In the genomic region with DNA sequence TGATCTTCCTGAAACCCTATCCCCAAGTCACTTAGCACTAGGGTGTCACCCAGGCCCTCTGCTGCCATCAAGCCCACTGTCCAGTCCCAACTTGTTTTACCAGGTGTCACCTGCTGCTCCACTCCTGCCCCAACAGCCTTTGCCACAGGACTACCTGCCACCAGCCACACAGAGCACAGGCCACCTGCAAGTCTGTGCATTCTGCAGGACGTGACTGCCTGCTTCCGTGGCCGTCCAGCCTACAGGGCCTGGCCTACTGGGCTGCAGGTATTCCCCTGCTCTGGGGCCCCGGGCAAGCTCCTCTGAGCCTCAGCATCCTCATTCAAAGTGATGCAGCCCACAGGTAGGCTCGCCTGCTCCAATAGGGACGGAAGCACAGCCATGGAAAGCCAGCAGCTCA, we compare ENCODE assay signal across 20 cellular contexts. TPM values are rescaled to one million over a fixed set of nuclear protein-coding genes. Genes with fewer than 3 reads are reported as not detected.
DNase-seq lines count a peak whose midpoint lies in the region; FAIRE-seq and TF ChIP-seq lines count a peak whose summit lies in the region.
"Had no signal": no experiment of that assay in that cellular context is flagged by ENCODE, and none has a peak within 500 bp of the region (broad histone marks: within the 10 kb centered on the region; RNA-seq: fewer than 3 reads in every experiment).

No MANE protein-coding gene starts in this region.

- peak overlapping the region; percentile 65 for H4K8ac ChIP-seq in neuronal stem cell (ENCODE audit: low read depth, low read length)

- peaks cover 21% of the 10 kb centered on the region for H3K36me3 Mint-ChIP-seq in Caco-2 (ENCODE audit: insufficient read depth, unreplicated experiment)
- H3K36me3 Mint-ChIP-seq in CD4-positive, alpha-beta memory T cell = peaks cover 5 to 10% of the 10 kb centered on the region in 2 donors

- POLR2A ChIA-PET in Caco-2 (lab: Charles Lee) (no interaction called here), HEK293 (lab: Yijun Ruan, JAX) (no interaction called here)
- POLR2A ChIA-PET in CD4-positive, alpha-beta memory T cell (lab: Charles Lee; ENCODE audit: partially characterized antibody) = no interaction called here

- WGBS in neuronal stem cell (ENCODE audit: extremely low coverage in 2 of 2, insufficient read length in 2 of 2, insufficient replicate concordance in 1 of 2), 2 donors = no CpG with 5 or more reads among the region's 6 CpGs

- H3K9me3 Mint-ChIP-seq in Caco-2 (ENCODE audit: unreplicated experiment) = no peaks in the 10 kb centered on the region
- no peaks in the 10 kb centered on the region for H3K9me3 Mint-ChIP-seq in CD4-positive, alpha-beta memory T cell

- intact Hi-C loops in Caco-2 (cut with micrococcal nuclease; ENCODE audit: unreplicated experiment) = no loop called here
- intact Hi-C loops in CD4-positive, alpha-beta memory T cell (cut with micrococcal nuclease) = loop anchor here (5.0 kb wide), 1 partner anchor 42 kb away; a partner anchor contains a TSS

- no peak overlapping the region for H4K91ac ChIP-seq in neuronal stem cell (ENCODE audit: low read depth, low read length, poor library complexity)

- DNase-seq in Caco-2 = no peak
- no peak for DNase-seq in bronchial epithelial cell (ENCODE audit: low read depth)
- DNase-seq in neuronal stem cell (ENCODE audit: low spot score) = no peak
- no peak for DNase-seq in NCI-H526 (lab: John Stamatoyannopoulos, UW)
- DNase-seq in GOT3 (lab: John Stamatoyannopoulos, UW) = no peak
- no peak for DNase-seq in hepatic stellate cell (ENCODE audit: low spot score)
- DNase-seq in CD4-positive, alpha-beta memory T cell = no peak
- DNase-seq: CD4-positive, CD25-positive, alpha-beta regulatory T cell; DND-41; GM23248; IMR-90; NCI-H1105 treated with DMSO at 0.1 percent for 48 hours; NCI-H2081; NCI-H2171 treated with DMSO at 0.1 percent for 48 hours; NCI-H526 treated with DMSO at 0.1 percent for 48 hours; SHP77 had no signal

- H3K9ac ChIP-seq in neuronal stem cell (ENCODE audit: low read depth, low read length, poor library complexity) = peak overlapping the region; percentile 30
- H3K9ac ChIP-seq: GM23248, KMS-11 had no signal

- H3K27ac ChIP-seq in HEK293 (ENCODE audit: extremely low read depth, low read depth, low read length) (no peak overlapping the region), neuronal stem cell (replicated peaks; ENCODE audit: low read length) (no peak overlapping the region)
- no peak overlapping the region for H3K27ac ChIP-seq in CD4-positive, alpha-beta memory T cell (ENCODE audit: low read depth, low read length)
- H3K27ac ChIP-seq: GM23248, KMS-11 had no signal

- no peak overlapping the region for H2BK12ac ChIP-seq in neuronal stem cell (ENCODE audit: low read length)

- H3K4me3 ChIP-seq in Caco-2 (ENCODE audit: low read depth, low read length) = no peak overlapping the region
- no peak overlapping the region for H3K4me3 ChIP-seq in HEK293 (ENCODE audit: low read depth, low read length)
- no peak overlapping the region for H3K4me3 ChIP-seq in bronchial epithelial cell (ENCODE audit: low read depth, low read length)
- no peak overlapping the region for H3K4me3 ChIP-seq in neuronal stem cell (ENCODE audit: low read length in 2 of 2)
- H3K4me3 ChIP-seq in CD4-positive, alpha-beta memory T cell (ENCODE audit: low read length in 2 of 2) = no peak overlapping the region
- H3K4me3 ChIP-seq: GM12878, GM23248 had no signal

- no peak overlapping the region for H3K4ac ChIP-seq in neuronal stem cell (ENCODE audit: low read length)

- TF ChIP-seq CTCF in Caco-2 (IDR thresholded peaks at IDR 0.05; ENCODE audit: insufficient read depth in 1 of 2, low read depth in 1 of 2, low read length in 1 of 2, severe bottlenecking in 1 of 2, unreplicated experiment in 1 of 2) (no peak), HEK293 (tag by site-specific recombination; IDR thresholded peaks at IDR 0.05) (no peak), bronchial epithelial cell (IDR thresholded peaks at IDR 0.05; ENCODE audit: insufficient read depth, low read length, severe bottlenecking) (no peak)

- H3K27me3 ChIP-seq in Caco-2 (replicated peaks; ENCODE audit: control insufficient read depth, insufficient read depth, low read length) (no peaks in the 10 kb centered on the region), bronchial epithelial cell (ENCODE audit: control insufficient read depth, insufficient read depth, low read length) (no peaks in the 10 kb centered on the region), neuronal stem cell (ENCODE audit: control insufficient read depth in 3 of 3, insufficient read depth in 3 of 3, low read depth in 1 of 3, low read length in 3 of 3) (no peaks in the 10 kb centered on the region)
- no peaks in the 10 kb centered on the region for H3K27me3 ChIP-seq in CD4-positive, alpha-beta memory T cell (ENCODE audit: insufficient read depth, low read length)

- BruUV-seq in Caco-2 (replicated peaks; lab: Mats Ljungman, UMichigan) = no TSS peak

- peak; percentile 68 for FAIRE-seq in bronchial epithelial cell (lab: Jason Lieb, UNC)
- FAIRE-seq: GM12878 had no signal

- no peak overlapping the region for H3K4me3 Mint-ChIP-seq in Caco-2 (ENCODE audit: unreplicated experiment)
- no peak overlapping the region for H3K4me3 Mint-ChIP-seq in CD4-positive, alpha-beta memory T cell

- H3K36me3 ChIP-seq in Caco-2 (ENCODE audit: control insufficient read depth, insufficient read depth, low read length) (no peaks in the 10 kb centered on the region), HEK293 (ENCODE audit: control insufficient read depth in 2 of 2, insufficient read depth in 1 of 2, low read length in 2 of 2) (no peaks in the 10 kb centered on the region; a peak in 1 of 3 replicates), bronchial epithelial cell (ENCODE audit: control insufficient read depth, insufficient read depth, low read length) (no peaks in the 10 kb centered on the region), neuronal stem cell (replicated peaks in 1 of 2; ENCODE audit: control insufficient read depth in 2 of 2, insufficient read depth in 2 of 2, low read length in 2 of 2) (peaks cover 0 to 7% of the 10 kb centered on the region in 2 donors)
- H3K36me3 ChIP-seq in CD4-positive, alpha-beta memory T cell (ENCODE audit: insufficient read depth, low read length) = no peaks in the 10 kb centered on the region

- CTCF ChIA-PET in Caco-2 (lab: Charles Lee) = no interaction called here
- CTCF ChIA-PET in HEK293 (lab: Yijun Ruan, JAX) = no interaction called here
- CTCF ChIA-PET in CD4-positive, alpha-beta memory T cell (lab: Charles Lee; ENCODE audit: partially characterized antibody) = no interaction called here

- no peak overlapping the region for H2BK15ac ChIP-seq in neuronal stem cell (ENCODE audit: low read length)

- H2AK5ac ChIP-seq in neuronal stem cell (ENCODE audit: low read depth, low read length) = no peak overlapping the region

- no peak overlapping the region for H2AFZ ChIP-seq in neuronal stem cell (ENCODE audit: low read length)
- H2AFZ ChIP-seq: GM23248 had no signal

- H3K9me3 ChIP-seq in Caco-2 = no peaks in the 10 kb centered on the region
- H3K9me3 ChIP-seq in HEK293 (ENCODE audit: control insufficient read depth, insufficient read depth, low read depth, low read length) = no peaks in the 10 kb centered on the region
- H3K9me3 ChIP-seq in neuronal stem cell (replicated peaks in 1 of 2; ENCODE audit: control insufficient read depth in 2 of 2, insufficient read depth in 1 of 2, low read depth in 1 of 2, low read length in 2 of 2) = no peaks in the 10 kb centered on the region
- H3K9me3 ChIP-seq in CD4-positive, alpha-beta memory T cell (ENCODE audit: control insufficient read depth in 1 of 2, low read length in 2 of 2) = no peaks in the 10 kb centered on the region

- no peak overlapping the region for H3K14ac ChIP-seq in neuronal stem cell (ENCODE audit: low read length)

- H3K4me2 ChIP-seq in neuronal stem cell (ENCODE audit: insufficient read depth, low read length, poor library complexity, severe bottlenecking) = no peak overlapping the region
- H3K4me2 ChIP-seq: KMS-11 had no signal

- no peaks in the 10 kb centered on the region for H3K27me3 Mint-ChIP-seq in Caco-2 (ENCODE audit: insufficient read depth, unreplicated experiment)
- H3K27me3 Mint-ChIP-seq in CD4-positive, alpha-beta memory T cell = no peaks in the 10 kb centered on the region
- H3K27me3 Mint-ChIP-seq: CD4-positive, CD25-positive, alpha-beta regulatory T cell had no signal

- H3K27ac Mint-ChIP-seq in Caco-2 (ENCODE audit: unreplicated experiment) = peak overlapping the region; percentile 62
- peak overlapping the region in 3 of 7 donors; percentile 29 to 96 (median 47) for H3K27ac Mint-ChIP-seq in CD4-positive, alpha-beta memory T cell

- no peak overlapping the region for H3K23ac ChIP-seq in neuronal stem cell (ENCODE audit: low read depth, low read length, poor library complexity)

- H2BK5ac ChIP-seq in neuronal stem cell (ENCODE audit: low read length) = no peak overlapping the region

- H3K18ac ChIP-seq in neuronal stem cell (ENCODE audit: low read length) = no peak overlapping the region

- H3K79me1 ChIP-seq in neuronal stem cell (ENCODE audit: low read depth, low read length) = peaks cover 37% of the 10 kb centered on the region

- peaks cover 24% of the 10 kb centered on the region for H3K4me1 ChIP-seq in Caco-2
- H3K4me1 ChIP-seq in HEK293 (ENCODE audit: control insufficient read depth, insufficient read depth, low read length) = no peaks in the 10 kb centered on the region
- peaks cover 6 to 21% of the 10 kb centered on the region in 2 donors for H3K4me1 ChIP-seq in neuronal stem cell (ENCODE audit: control insufficient read depth in 2 of 2, insufficient read depth in 1 of 2, low read depth in 1 of 2, low read length in 2 of 2)
- H3K4me1 ChIP-seq in CD4-positive, alpha-beta memory T cell (ENCODE audit: insufficient read depth, low read length) = peaks cover 23% of the 10 kb centered on the region

- peaks cover 22% of the 10 kb centered on the region for H3K4me1 Mint-ChIP-seq in Caco-2 (ENCODE audit: low read depth, unreplicated experiment)
- H3K4me1 Mint-ChIP-seq in CD4-positive, alpha-beta memory T cell = peaks cover 15 to 40% (median 24%) of the 10 kb centered on the region in 4 donors

- H2BK120ac ChIP-seq in neuronal stem cell (ENCODE audit: low read depth, low read length) = peak overlapping the region; percentile 61

RNA-seq across cellular contexts. Expression of a gene that starts 3.2 kb away (rescaled TPM):
- total RNA-seq in Caco-2 (2022) (59.7 and 60.0 TPM in 2 replicates), bronchial epithelial cell (25.8 and 32.6 TPM in 2 replicates)
- polyA plus RNA-seq in neuronal stem cell (2013, experiment 1 of 2) = 145 TPM
- 137 TPM for polyA plus RNA-seq in neuronal stem cell (2013, experiment 2 of 2)
- 10 to 100 TPM; 65.8 to 71.0 TPM for total RNA-seq in CD4-positive, alpha-beta memory T cell
- 10 to 100 TPM; 66.7 to 87.2 TPM for polyA plus RNA-seq in CD4-positive, alpha-beta memory T cell

RNA-seq across cellular contexts. Expression of a gene that starts 5.0 kb away (rescaled TPM):
- 0.93 TPM in 1 of 2 replicates, not detected in the other for total RNA-seq in Caco-2 (2022)
- total RNA-seq in bronchial epithelial cell = 0.13 TPM in 1 of 2 replicates, not detected in the other
- 0.20 TPM for polyA plus RNA-seq in neuronal stem cell (2013, experiment 1 of 2)
- polyA plus RNA-seq in neuronal stem cell (2013, experiment 2 of 2) = 0.21 TPM
- not detected for total RNA-seq in CD4-positive, alpha-beta memory T cell
- polyA plus RNA-seq in CD4-positive, alpha-beta memory T cell = under 1 TPM in 1 of 2 donors, not detected in 1; 0.18 TPM
- total RNA-seq: CD4-positive, CD25-positive, alpha-beta regulatory T cell; GM23248; IMR-90 had no signal
- polyA plus RNA-seq: BJ; CD4-positive, CD25-positive, alpha-beta regulatory T cell; GM23248 had no signal

RNA-seq across cellular contexts. Expression of a gene that starts 25.9 kb away (rescaled TPM):
- total RNA-seq in Caco-2 (2022) = 0.91 and 1.0 TPM in 2 replicates
- not detected in 2 replicates for total RNA-seq in bronchial epithelial cell
- 0.40 TPM for polyA plus RNA-seq in neuronal stem cell (2013, experiment 1 of 2)
- polyA plus RNA-seq in neuronal stem cell (2013, experiment 2 of 2) = 0.50 TPM
- not detected for total RNA-seq in CD4-positive, alpha-beta memory T cell
- not detected for polyA plus RNA-seq in CD4-positive, alpha-beta memory T cell
- total RNA-seq: CD4-positive, CD25-positive, alpha-beta regulatory T cell; GM12878; GM23248; IMR-90 had no signal
- polyA plus RNA-seq: BJ; CD4-positive, CD25-positive, alpha-beta regulatory T cell; GM12878; GM23248; IMR-90 had no signal

RNA-seq across cellular contexts. Expression of a gene that starts 30.5 kb away (rescaled TPM):
- 895 and 958 TPM in 2 replicates for total RNA-seq in Caco-2 (2022)
- 673 and 821 TPM in 2 replicates for total RNA-seq in bronchial epithelial cell
- polyA plus RNA-seq in neuronal stem cell (2013, experiment 1 of 2) = 321 TPM
- polyA plus RNA-seq in neuronal stem cell (2013, experiment 2 of 2) = 298 TPM
- 100 to 1,000 TPM; 392 to 409 TPM for total RNA-seq in CD4-positive, alpha-beta memory T cell
- polyA plus RNA-seq in CD4-positive, alpha-beta memory T cell = 100 to 1,000 TPM; 272 to 339 TPM

RNA-seq across cellular contexts. Expression of a gene that starts 41.3 kb away (rescaled TPM):
- total RNA-seq in Caco-2 (2022) (253 and 292 TPM in 2 replicates), bronchial epithelial cell (57.4 and 67.0 TPM in 2 replicates)
- polyA plus RNA-seq in neuronal stem cell (2013, experiment 1 of 2) = 124 TPM
- polyA plus RNA-seq in neuronal stem cell (2013, experiment 2 of 2) = 118 TPM
- 100 to 1,000 TPM; 380 to 382 TPM for total RNA-seq in CD4-positive, alpha-beta memory T cell
- polyA plus RNA-seq in CD4-positive, alpha-beta memory T cell = 100 to 1,000 TPM in 1 of 2 donors, 10 to 100 TPM in 1; 84.8 to 205 TPM
